ENCODE assay signal across 9 cellular contexts in genomic region chr2:36433311-36434217, GRCh38.
A peak's percentile ranks its signal among the peaks of the same experiment; 100 is the strongest.
DNase-seq lines count a peak whose midpoint lies in the region; ATAC-seq and TF ChIP-seq lines count a peak whose summit lies in the region.
"Had no signal": no experiment of that assay in that cellular context is flagged by ENCODE, and none has a peak within 500 bp of the region (broad histone marks: within the 10 kb centered on the region; RNA-seq: fewer than 3 reads in every experiment).

No MANE protein-coding gene starts in this region.

- in situ Hi-C loops in IMR-90 (cut with MboI; ENCODE audit: low sequenced_read_pairs): no loop called here

- no peak overlapping the region for H3K4me3 Mint-ChIP-seq in activated CD4-positive, alpha-beta T cell treated with anti-CD3 and anti-CD28 coated beads, Interleukin-2, amount 10 ng/mL, durations not matched to agents 24 days and 14 days
- H3K4me3 Mint-ChIP-seq: stimulated activated naive CD8-positive, alpha-beta T cell treated with anti-CD3 and anti-CD28 coated beads, Interleukin-15, amount 100 ng/mL, for 72 hours had no signal

- no peak overlapping the region for H2BK15ac ChIP-seq in IMR-90 (ENCODE audit: low read depth, low read length)

- H3K4ac ChIP-seq in IMR-90 (ENCODE audit: low read depth, low read length): peak overlapping the region; percentile 69

- H3K4me1 ChIP-seq in IMR-90 (ENCODE audit: control insufficient read depth, insufficient read depth, low read length): peaks cover 28% of the 10 kb centered on the region
- H3K4me1 ChIP-seq in ascending aorta: peaks cover 15 to 75% of the 10 kb centered on the region in 2 donors
- H3K4me1 ChIP-seq in right cardiac atrium (ENCODE audit: control insufficient read depth, insufficient read depth, low read length): peaks cover 9% of the 10 kb centered on the region
- H3K4me1 ChIP-seq in subcutaneous abdominal adipose tissue (ENCODE audit: control insufficient read depth in 5 of 5, insufficient read depth in 5 of 5, low read length in 5 of 5): peaks cover 9 to 56% (median 52%) of the 10 kb centered on the region in 5 donors

- peaks cover 27% of the 10 kb centered on the region for H3K9me1 ChIP-seq in IMR-90 (ENCODE audit: insufficient read depth, low read length)

- TF ChIP-seq CTCF in IMR-90 (conservative IDR thresholded peaks at IDR 0.05; ENCODE audit: low read depth, low read length) (no peak), ascending aorta (IDR thresholded peaks at IDR 0.05) (no peak)

- no peak for TF ChIP-seq POLR2A in IMR-90 (IDR thresholded peaks at IDR 0.05; ENCODE audit: low read depth, low read length)

- TF ChIP-seq RAD21 in IMR-90 (IDR thresholded peaks at IDR 0.05; ENCODE audit: low read length): no peak

- H3K27ac Mint-ChIP-seq in activated CD4-positive, alpha-beta T cell treated with anti-CD3 and anti-CD28 coated beads, Interleukin-2, amount 10 ng/mL, durations not matched to agents 24 days and 14 days: no peak overlapping the region
- H3K27ac Mint-ChIP-seq: stimulated activated naive CD8-positive, alpha-beta T cell treated with anti-CD3 and anti-CD28 coated beads, Interleukin-15, amount 100 ng/mL, for 72 hours had no signal

- H2BK20ac ChIP-seq in IMR-90 (ENCODE audit: low read depth, low read length): 0 out of 2 replicates have a peak overlapping the region, but pooled peaks have one; percentile 21

- H2AK9ac ChIP-seq in IMR-90 (replicated peaks; ENCODE audit: low read depth, low read length, poor library complexity): no peak overlapping the region

- no peak overlapping the region; the same call in 1 of the 2 replicates for H2BK120ac ChIP-seq in IMR-90 (ENCODE audit: low read depth, low read length)

- no TSS peak for BruUV-seq in IMR-90 (replicated peaks; lab: Mats Ljungman, UMichigan)

- H4K91ac ChIP-seq in IMR-90 (ENCODE audit: insufficient read depth, low read depth, low read length): no peak overlapping the region

- POLR2A ChIA-PET in IMR-90 (lab: Charles Lee; ENCODE audit: unreplicated experiment): no interaction called here

- no peak overlapping the region for H2AFZ ChIP-seq in IMR-90 (replicated peaks; ENCODE audit: low read length, poor library complexity)

- no peak overlapping the region for H3K18ac ChIP-seq in IMR-90 (ENCODE audit: low read depth, low read length)

- ATAC-seq in IMR-90 (ENCODE audit: low read depth) (peak; percentile 50), right cardiac atrium (peak; percentile 67 to 72), HG03039 (IDR thresholded peaks at IDR 0.05; ENCODE audit: unreplicated experiment) (no peak)
- ATAC-seq: stimulated activated naive CD8-positive, alpha-beta T cell treated with anti-CD3 and anti-CD28 coated beads, Interleukin-15, amount 100 ng/mL, for 72 hours had no signal

- no peaks in the 10 kb centered on the region for H3K27me3 ChIP-seq in IMR-90 (ENCODE audit: control insufficient read depth, insufficient read depth, low read length)
- H3K27me3 ChIP-seq in ascending aorta: no peaks in the 10 kb centered on the region
- no peaks in the 10 kb centered on the region for H3K27me3 ChIP-seq in right cardiac atrium (ENCODE audit: control insufficient read depth, insufficient read depth)
- H3K27me3 ChIP-seq in subcutaneous abdominal adipose tissue (ENCODE audit: control insufficient read depth in 5 of 5, insufficient read depth in 4 of 5, low read length in 5 of 5): peaks cover 0 to 3% (median 0%) of the 10 kb centered on the region in 5 donors

- H3K36me3 ChIP-seq in IMR-90 (ENCODE audit: control insufficient read depth, insufficient read depth, low read length) (peaks cover 10% of the 10 kb centered on the region; the same call in 1 of the 2 replicates), ascending aorta (no peaks in the 10 kb centered on the region), subcutaneous abdominal adipose tissue (ENCODE audit: control insufficient read depth in 5 of 5, insufficient read depth in 5 of 5, low read length in 5 of 5) (peaks cover 0 to 2% (median 0%) of the 10 kb centered on the region in 5 donors)

- peak overlapping the region; percentile 39 for H3K23ac ChIP-seq in IMR-90 (ENCODE audit: low read depth, low read length)

- 79% methylated on average over 2 of the region's 11 CpGs; no CpG with 5 or more reads in 1 of the 2 experiments for WGBS in IMR-90 (ENCODE audit: extremely low coverage in 2 of 2, insufficient read length in 1 of 2), 2 experiments
- 40% methylated on average over 11 of the region's 11 CpGs for WGBS in right cardiac atrium

- H3K27me3 Mint-ChIP-seq in activated CD4-positive, alpha-beta T cell treated with anti-CD3 and anti-CD28 coated beads, Interleukin-2, amount 10 ng/mL, durations not matched to agents 24 days and 14 days: no peaks in the 10 kb centered on the region
- H3K27me3 Mint-ChIP-seq: stimulated activated naive CD8-positive, alpha-beta T cell treated with anti-CD3 and anti-CD28 coated beads, Interleukin-15, amount 100 ng/mL, for 72 hours had no signal

- H4K20me1 ChIP-seq in IMR-90 (ENCODE audit: insufficient read depth, low read length): peaks cover 68% of the 10 kb centered on the region

- intact Hi-C loops in IMR-90 (cut with micrococcal nuclease): no loop called here
- intact Hi-C loops in ascending aorta (cut with DNase I): loop anchor here (5.0 kb wide), 2 partner anchors 54 to 76 kb away; partner anchors contain the start of gene CRIM1
- intact Hi-C loops in right cardiac atrium (cut with DNase I): no loop called here
- intact Hi-C loops in activated CD4-positive, alpha-beta T cell treated with anti-CD3 and anti-CD28 coated beads, Interleukin-2, amount 10 ng/mL, durations not matched to agents 24 days and 14 days (cut with micrococcal nuclease): no loop called here

- peak overlapping the region; percentile 32; the same call in 1 of the 2 replicates for H3K4me2 ChIP-seq in IMR-90 (ENCODE audit: low read depth, low read length)

- no peak overlapping the region for H3K9ac ChIP-seq in IMR-90 (ENCODE audit: low read depth, low read length)
- H3K9ac ChIP-seq in subcutaneous abdominal adipose tissue (ENCODE audit: low read length in 5 of 5): peak overlapping the region in 3 of 5 donors; percentile 6 to 57 (median 13)

- dilution Hi-C loops in IMR-90 (cut with HindIII; ENCODE audit: low sequenced_read_pairs, unreplicated experiment): no loop called here

- H3K9me3 Mint-ChIP-seq in activated CD4-positive, alpha-beta T cell treated with anti-CD3 and anti-CD28 coated beads, Interleukin-2, amount 10 ng/mL, durations not matched to agents 24 days and 14 days: no peaks in the 10 kb centered on the region
- H3K9me3 Mint-ChIP-seq: stimulated activated naive CD8-positive, alpha-beta T cell treated with anti-CD3 and anti-CD28 coated beads, Interleukin-15, amount 100 ng/mL, for 72 hours had no signal

- no peak overlapping the region for H4K5ac ChIP-seq in IMR-90 (ENCODE audit: low read depth, low read length)

- no peak overlapping the region for H2AK5ac ChIP-seq in IMR-90 (ENCODE audit: low read depth, low read length)

- no peaks in the 10 kb centered on the region for H3K36me3 Mint-ChIP-seq in activated CD4-positive, alpha-beta T cell treated with anti-CD3 and anti-CD28 coated beads, Interleukin-2, amount 10 ng/mL, durations not matched to agents 24 days and 14 days (ENCODE audit: low read depth)

- H3K27ac ChIP-seq in IMR-90 (ENCODE audit: insufficient read depth, low read length): peak overlapping the region; percentile 80
- H3K27ac ChIP-seq in ascending aorta: peak overlapping the region; percentile 85 to 86
- peak overlapping the region; percentile 47 for H3K27ac ChIP-seq in right cardiac atrium (ENCODE audit: low read length)
- peak overlapping the region; percentile 85 for H3K27ac ChIP-seq in subcutaneous abdominal adipose tissue (ENCODE audit: low read depth, low read length)

- H3K4me3 ChIP-seq in IMR-90 (ENCODE audit: insufficient read depth, low read depth, low read length) (no peak overlapping the region), ascending aorta (peak overlapping the region in 1 of 2 donors; percentile 37), right cardiac atrium (ENCODE audit: low read length) (no peak overlapping the region), subcutaneous abdominal adipose tissue (ENCODE audit: low read depth in 1 of 5, low read length in 5 of 5) (peak overlapping the region in 3 of 5 donors; percentile 3 to 42 (median 23))

- H3K14ac ChIP-seq in IMR-90 (replicated peaks; ENCODE audit: low read depth, low read length): peak overlapping the region; percentile 62

- H3K9me3 ChIP-seq in IMR-90 (ENCODE audit: control insufficient read depth, insufficient read depth, low read length): no peaks in the 10 kb centered on the region
- no peaks in the 10 kb centered on the region for H3K9me3 ChIP-seq in ascending aorta
- H3K9me3 ChIP-seq in right cardiac atrium (ENCODE audit: control insufficient read depth, low read length): no peaks in the 10 kb centered on the region
- no peaks in the 10 kb centered on the region for H3K9me3 ChIP-seq in subcutaneous abdominal adipose tissue (ENCODE audit: control insufficient read depth in 5 of 5, low read length in 5 of 5)

- CTCF ChIA-PET in IMR-90 (lab: Yijun Ruan, JAX): no interaction called here

- H2BK5ac ChIP-seq in IMR-90 (ENCODE audit: low read depth, low read length, poor library complexity, severe bottlenecking): peak overlapping the region; percentile 36

- H3K79me1 ChIP-seq in IMR-90 (ENCODE audit: low read depth in 1 of 2, low read length in 2 of 2): peaks cover 15 to 53% of the 10 kb centered on the region in 2 experiments

- H3K56ac ChIP-seq in IMR-90 (ENCODE audit: extremely low read depth, insufficient read depth, low read length): no peak overlapping the region

- peak; percentile 59 for DNase-seq in IMR-90
- DNase-seq in ascending aorta (ENCODE audit: low spot score in 2 of 2): peak in 1 of 2 donors; percentile 83
- peak in 2 of 3 donors; percentile 60 to 73 for DNase-seq in right cardiac atrium
- no peak for DNase-seq in D341Med (ENCODE audit: low spot score)
- no peak for DNase-seq in activated CD4-positive, alpha-beta T cell treated with anti-CD3 and anti-CD28 coated beads, Interleukin-2, amount 10 ng/mL, durations not matched to agents 24 days and 14 days
- DNase-seq in NCI-H1930 (lab: John Stamatoyannopoulos, UW): no peak
- DNase-seq: stimulated activated naive CD8-positive, alpha-beta T cell treated with anti-CD3 and anti-CD28 coated beads, Interleukin-15, amount 100 ng/mL, for 72 hours had no signal

- no peaks in the 10 kb centered on the region for H3K4me1 Mint-ChIP-seq in activated CD4-positive, alpha-beta T cell treated with anti-CD3 and anti-CD28 coated beads, Interleukin-2, amount 10 ng/mL, durations not matched to agents 24 days and 14 days
- H3K4me1 Mint-ChIP-seq: stimulated activated naive CD8-positive, alpha-beta T cell treated with anti-CD3 and anti-CD28 coated beads, Interleukin-15, amount 100 ng/mL, for 72 hours had no signal

- H4K8ac ChIP-seq in IMR-90 (ENCODE audit: low read depth in 2 of 2, low read length in 2 of 2): 0 out of 4 replicates have a peak overlapping the region, but pooled peaks of 1 of the 2 experiments have one; percentile 50

TF ChIP-seq in IMR-90, 13 proteins besides CTCF, POLR2A, EP300 and RAD21:
- TF ChIP-seq CEBPB (IDR thresholded peaks at IDR 0.05; ENCODE audit: low read depth, low read length): peak; percentile 89
- no peak for TF ChIP-seq CHD1 (IDR thresholded peaks at IDR 0.05; ENCODE audit: low read depth, low read length)
TF ChIP-seq in IMR-90: peak in this region for 1.

Comparison
In these comparisons a context has a peak if more than half of its experiments do, and no peak if none do; other contexts are left out.
1. DNase-seq: peak in IMR-90 (single experiment) and right cardiac atrium (2 of 3); none in D341Med (single experiment), activated CD4-positive, alpha-beta T cell treated with anti-CD3 and anti-CD28 coated beads, Interleukin-2, amount 10 ng/mL, durations not matched to agents 24 days and 14 days (single experiment) and NCI-H1930 (0 of 2).
2. H3K4me3 ChIP-seq: peak in subcutaneous abdominal adipose tissue (3 of 5); none in IMR-90 (single experiment) and right cardiac atrium (single experiment).
3. Peak in every context shown above with its lines, with median percentiles within 50 percentile points of each other: H3K27ac ChIP-seq.